Comparison of ENCODE assay signal across 18 cellular contexts in the genomic region with DNA sequence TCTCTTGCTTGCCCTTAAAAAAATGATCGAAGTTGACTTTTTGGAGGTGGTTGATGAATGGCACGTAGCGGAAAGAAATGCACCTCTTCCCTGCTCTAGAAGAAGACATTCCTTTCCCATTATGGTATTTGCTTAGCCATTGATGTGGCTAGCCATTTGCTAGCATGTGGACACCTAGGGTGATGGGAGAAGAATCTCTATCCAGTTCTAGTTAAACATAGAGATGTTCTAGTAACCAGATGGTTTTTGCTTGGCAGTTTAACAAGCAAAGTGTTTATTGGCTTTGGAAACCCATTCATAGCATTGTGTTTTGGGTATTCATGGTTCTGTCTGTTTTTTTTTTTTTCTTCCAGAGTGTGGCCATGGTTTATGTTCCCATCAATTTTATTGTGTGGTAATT.
"Had no signal": no experiment of that assay in that cellular context is flagged by ENCODE, and none has a peak within 500 bp of the region (broad histone marks: within the 10 kb centered on the region; RNA-seq: fewer than 3 reads in every experiment).

No MANE protein-coding gene starts in this region.

- DNase-seq: dermis blood vessel endothelial cell; esophagus squamous epithelium; foreskin fibroblast; immature natural killer cell; left cardiac atrium; left ventricle myocardium inferior; lower lobe of right lung; mesendoderm; naive B cell; occipital lobe; pancreas; right cardiac atrium; small intestine; stimulated activated CD4-positive, alpha-beta T cell treated with anti-CD3 and anti-CD28 coated beads, Interleukin-12 subunit alpha, Interleukin-12 subunit beta, amount 100 ng/mL, for 4 hours; stimulated activated naive CD4-positive, alpha-beta T cell; stomach; substantia nigra; transverse colon had no signal
